8 cellular contexts compared by ENCODE assay signal in genomic region chr1:204941415-204942338, GRCh38.
DNase-seq lines count a peak whose midpoint lies in the region; ATAC-seq, FAIRE-seq and TF ChIP-seq lines count a peak whose summit lies in the region.

No MANE protein-coding gene starts in this region.

- TF ChIP-seq CTCF in kidney (IDR thresholded peaks at IDR 0.05; ENCODE audit: borderline replicate concordance, extremely low read depth, insufficient read depth), result peak; percentile 93

- H3K4me3 ChIP-seq in kidney (ENCODE audit: low read length in 2 of 2), result no peak overlapping the region

- intact Hi-C loops in kidney (cut with DNase I), result loop anchor here (10.0 kb wide), 1 partner anchor 137 kb away; no protein-coding TSS in a partner anchor

- no peak overlapping the region for H3K9ac ChIP-seq in kidney (ENCODE audit: low read length in 2 of 2)

- DNase-seq in SIG-M5 treated with dmso at 0.1 percent for 504 hours (lab: John Stamatoyannopoulos, UW; ENCODE audit: unreplicated experiment) (peak; percentile 73), SIG-M5 (lab: John Stamatoyannopoulos, UW) (no peak), NCI-H1105 (lab: John Stamatoyannopoulos, UW) (peak; percentile 72), SW480 (ENCODE audit: low spot score) (peak; percentile 48), caudate nucleus (lab: John Stamatoyannopoulos, UW) (peak in 42 of 61 donors; percentile 14 to 72 (median 36)), kidney (no peak)
- peak; percentile 7 to 31 for DNase-seq in stimulated activated CD4-positive, alpha-beta T cell treated with anti-CD3 and anti-CD28 coated beads, Interleukin-4, amount 100 ng/mL, for 4 hours

- H3K9me3 ChIP-seq in kidney (ENCODE audit: control insufficient read depth in 1 of 2, low read length in 2 of 2), result no peaks in the 10 kb centered on the region

- peaks cover 0 to 8% of the 10 kb centered on the region in 2 donors for H3K4me1 ChIP-seq in kidney (ENCODE audit: control insufficient read depth in 1 of 2, insufficient read depth in 1 of 2, low read depth in 1 of 2, low read length in 2 of 2)

- FAIRE-seq in kidney (lab: Jason Lieb, UNC), result no peak

- H3K36me3 ChIP-seq in kidney (ENCODE audit: control insufficient read depth in 1 of 2, insufficient read depth in 2 of 2, low read length in 2 of 2), result no peaks in the 10 kb centered on the region

- ATAC-seq in HG02610 (IDR thresholded peaks at IDR 0.05; ENCODE audit: unreplicated experiment), result no peak

- no peak overlapping the region for H3K27ac ChIP-seq in caudate nucleus (ENCODE audit: low read depth, low read length)
- no peak overlapping the region for H3K27ac ChIP-seq in kidney (ENCODE audit: low read depth in 2 of 2, low read length in 2 of 2)

Comparison
In these comparisons a context has a peak if more than half of its experiments do, and no peak if none do; other contexts are left out.
1. DNase-seq: peak in SIG-M5 treated with dmso at 0.1 percent for 504 hours (single experiment), NCI-H1105 (single experiment), SW480 (single experiment), caudate nucleus (42 of 61) and stimulated activated CD4-positive, alpha-beta T cell treated with anti-CD3 and anti-CD28 coated beads, Interleukin-4, amount 100 ng/mL, for 4 hours (2 of 2); none in SIG-M5 (single experiment) and kidney (single experiment).